28 cellular contexts compared by ENCODE assay signal in the genomic region with DNA sequence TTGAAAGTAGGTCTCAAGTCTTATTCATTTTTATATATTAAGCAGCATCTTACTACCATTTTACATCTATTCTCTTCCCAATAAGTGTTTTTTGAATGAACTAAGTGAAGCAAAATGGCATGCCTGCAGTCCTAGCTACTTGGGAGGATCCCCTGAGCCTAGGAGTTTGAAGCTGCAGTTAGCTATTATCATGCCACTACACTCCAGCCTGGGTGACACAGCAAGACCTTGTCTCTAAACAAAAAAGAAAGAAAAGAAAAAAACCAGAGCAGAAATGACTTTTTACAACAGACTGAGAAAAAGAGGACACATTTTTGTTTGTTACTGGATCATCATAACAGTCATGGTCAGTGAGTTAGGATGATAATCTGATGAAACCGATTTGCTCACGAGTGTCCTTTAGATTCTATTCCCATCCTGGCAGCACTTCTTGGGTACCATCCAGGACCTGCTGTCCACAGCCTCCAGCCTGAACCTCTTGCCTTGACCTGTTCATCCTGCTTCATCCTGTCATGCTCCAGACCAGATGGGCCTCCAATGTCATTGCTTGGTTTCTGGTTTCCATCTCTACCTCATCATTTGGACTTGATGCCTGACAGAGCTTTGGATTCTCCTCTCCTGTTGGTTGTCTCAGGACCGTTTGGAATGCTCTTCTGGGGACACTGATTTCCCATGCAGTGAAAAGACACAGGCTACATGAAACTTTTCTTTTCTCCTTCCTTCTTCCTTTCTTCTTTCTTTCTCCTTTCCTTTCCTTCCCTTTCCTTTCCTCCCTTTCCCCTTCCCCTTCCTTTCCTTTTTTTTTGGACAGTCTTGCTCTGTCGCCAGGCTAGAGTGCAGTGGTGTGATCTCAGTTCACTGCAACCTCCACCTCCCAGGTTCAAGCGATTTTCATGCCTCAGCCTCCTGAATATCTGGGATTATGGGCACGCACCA. TPM values are rescaled to one million over a fixed set of nuclear protein-coding genes. Genes with fewer than 3 reads are reported as not detected.
DNase-seq lines count a peak whose midpoint lies in the region; ATAC-seq, FAIRE-seq and TF ChIP-seq lines count a peak whose summit lies in the region.
"Had no signal": no experiment of that assay in that cellular context is flagged by ENCODE, and none has a peak within 500 bp of the region (broad histone marks: within the 10 kb centered on the region; RNA-seq: fewer than 3 reads in every experiment).

No MANE protein-coding gene starts in this region.

- H3K27ac ChIP-seq in right atrium auricular region (no peak overlapping the region), HEK293 (ENCODE audit: extremely low read depth, low read depth, low read length) (no peak overlapping the region)
- H3K27ac ChIP-seq: esophagus muscularis mucosa, hepatocyte, skin epidermis, testis, uterus had no signal

- TF ChIP-seq CTCF in right atrium auricular region (IDR thresholded peaks at IDR 0.05) (no peak), HEK293 (tag by site-specific recombination; IDR thresholded peaks at IDR 0.05) (no peak)

- CTCF ChIA-PET in HEK293 (lab: Yijun Ruan, JAX): no interaction called here

- POLR2A ChIA-PET in HEK293 (lab: Yijun Ruan, JAX): no interaction called here

- no peaks in the 10 kb centered on the region for H3K36me3 ChIP-seq in right atrium auricular region
- no peaks in the 10 kb centered on the region for H3K36me3 ChIP-seq in HEK293 (ENCODE audit: control insufficient read depth in 2 of 2, insufficient read depth in 1 of 2, low read length in 2 of 2)
- H3K36me3 ChIP-seq: esophagus muscularis mucosa, uterus had no signal

- H3K4me3 ChIP-seq in right atrium auricular region: no peak overlapping the region
- H3K4me3 ChIP-seq in HEK293 (ENCODE audit: low read depth, low read length): no peak overlapping the region
- H3K4me3 ChIP-seq: esophagus muscularis mucosa, hepatocyte, skin epidermis, testis, uterus had no signal

- intact Hi-C loops in Right ventricle myocardium superior (cut with DNase I): loop anchor here (10.0 kb wide), 1 partner anchor 732 kb away; no protein-coding TSS in a partner anchor
- intact Hi-C loops in sciatic nerve (cut with DNase I): no loop called here

- no peaks in the 10 kb centered on the region for H3K27me3 ChIP-seq in right atrium auricular region
- H3K27me3 ChIP-seq: esophagus muscularis mucosa, hepatocyte, testis, uterus had no signal

- DNase-seq in Right ventricle myocardium superior: no peak
- DNase-seq in right atrium auricular region (ENCODE audit: low spot score): no peak
- peak; percentile 92 for DNase-seq in cerebellar cortex (ENCODE audit: low spot score)
- DNase-seq in sciatic nerve (ENCODE audit: low spot score): no peak
- DNase-seq in frontal cortex (ENCODE audit: low spot score in 2 of 2): no peak
- DNase-seq: activated CD4-positive, alpha-beta memory T cell treated with anti-CD3 and anti-CD28 coated beads, Interleukin-2, amount 10 ng/mL, durations not matched to agents 7 days and 5 days; activated effector memory CD4-positive, alpha-beta T cell treated with Interleukin-2 at 50 U/mL for 16 hours; CD8-positive, alpha-beta T cell; foreskin melanocyte; H9; Karpas-422; kidney glomerular epithelial cell; naive thymus-derived CD8-positive, alpha-beta T cell; NCI-H1417 treated with DMSO at 0.1 percent for 48 hours; NCI-H2081; NCI-H2227 treated with DMSO at 0.1 percent for 48 hours; NCI-H526; occipital lobe; SHP77 treated with DMSO at 0.1 percent for 48 hours; stimulated activated naive CD4-positive, alpha-beta T cell; testis; uterus had no signal

- H3K9me3 ChIP-seq in right atrium auricular region (no peaks in the 10 kb centered on the region), HEK293 (ENCODE audit: control insufficient read depth, insufficient read depth, low read depth, low read length) (no peaks in the 10 kb centered on the region)
- H3K9me3 ChIP-seq: esophagus muscularis mucosa, testis, uterus had no signal

- H3K4me1 ChIP-seq in right atrium auricular region (peaks cover 0 to 7% of the 10 kb centered on the region in 2 donors), HEK293 (ENCODE audit: control insufficient read depth, insufficient read depth, low read length) (no peaks in the 10 kb centered on the region)
- H3K4me1 ChIP-seq: testis, uterus had no signal

- no peak for FAIRE-seq in frontal cortex (lab: Jason Lieb, UNC)

- ATAC-seq in Right ventricle myocardium superior (ENCODE audit: poor library complexity) (peak; percentile 40), sciatic nerve (peak; percentile 19), GM18511 (IDR thresholded peaks at IDR 0.05; ENCODE audit: unreplicated experiment) (no peak), GM21423 (IDR thresholded peaks at IDR 0.05; ENCODE audit: unreplicated experiment) (no peak)
- ATAC-seq: CD8-positive, alpha-beta T cell; naive thymus-derived CD8-positive, alpha-beta T cell had no signal

TF ChIP-seq in HEK293, 187 proteins besides CTCF, POLR2A, EP300 and RAD21:
- TF ChIP-seq PRDM1 (tag by site-specific recombination; IDR thresholded peaks at IDR 0.05): peak; percentile 94
- TF ChIP-seq ZXDB (tag by site-specific recombination; IDR thresholded peaks at IDR 0.05): no peak
- no peak for TF ChIP-seq ZNF529 (tag by site-specific recombination; IDR thresholded peaks at IDR 0.05; ENCODE audit: insufficient replicate concordance)
- TF ChIP-seq SALL2 (tag by site-specific recombination; IDR thresholded peaks at IDR 0.05; ENCODE audit: borderline replicate concordance): no peak
- TF ChIP-seq ZNF621 (tag by site-specific recombination; IDR thresholded peaks at IDR 0.05): no peak
TF ChIP-seq in HEK293: peak in this region for 1.

RNA-seq across cellular contexts. Expression of a gene that starts 50.1 kb away (rescaled TPM):
- total RNA-seq in Right ventricle myocardium superior (104 TPM), right atrium auricular region (100 to 1,000 TPM; 151 to 173 TPM), sciatic nerve (22.2 TPM), frontal cortex (9.8 TPM)

Comparison
In these comparisons a context has a peak if more than half of its experiments do, and no peak if none do; other contexts are left out.
1. ATAC-seq: peak in Right ventricle myocardium superior (single experiment) and sciatic nerve (single experiment); none in GM18511 (single experiment) and GM21423 (single experiment).